In the genomic region with DNA sequence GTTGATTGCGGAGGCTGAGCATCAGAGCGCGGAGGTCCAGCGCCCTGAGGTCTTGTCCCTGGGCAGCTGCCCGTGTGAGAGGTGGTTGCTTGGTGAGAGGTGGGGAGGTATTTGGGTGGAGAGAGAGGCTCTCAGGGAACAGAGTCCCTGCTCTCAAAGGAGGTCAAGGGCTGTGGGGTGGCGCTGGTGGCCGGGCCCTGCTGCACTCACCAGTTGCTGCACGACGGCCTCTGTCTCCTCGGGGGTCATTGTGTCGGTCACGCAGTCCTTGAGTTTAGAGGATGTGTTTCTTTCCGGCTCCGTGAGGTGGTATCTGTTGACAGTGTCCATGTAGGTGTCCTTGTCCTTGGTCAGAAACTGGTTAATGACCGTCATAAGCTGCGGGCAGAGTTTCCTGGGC, we compare ENCODE assay signal across 24 cellular contexts.
"Had no signal": no experiment of that assay in that cellular context is flagged by ENCODE, and none has a peak within 500 bp of the region (broad histone marks: within the 10 kb centered on the region; RNA-seq: fewer than 3 reads in every experiment).

No MANE protein-coding gene starts in this region.

- DNase-seq: activated CD4-positive, alpha-beta T cell treated with anti-CD3 and anti-CD28 coated beads for 1 hour; activated CD4-positive, alpha-beta T cell treated with anti-CD3 and anti-CD28 coated beads, Interleukin-2, amount 50 U/mL, for 1 hour; activated CD8-positive, alpha-beta memory T cell treated with anti-CD3 and anti-CD28 coated beads, Interleukin-2, amount 50 U/mL, for 4 hours; activated naive CD4-positive, alpha-beta T cell treated with anti-CD3 and anti-CD28 coated beads for 36 hours; activated naive CD8-positive, alpha-beta T cell treated with anti-CD3 and anti-CD28 coated beads, Interleukin-2, amount 10 ng/mL, durations not matched to agents 7 days and 5 days; activated T-cell treated with anti-CD3 and anti-CD28 coated beads, Interleukin-2, amount 50 U/mL, for 4 hours; amniotic stem cell; cortex of kidney; effector CD4-positive, alpha-beta T cell; foreskin melanocyte; hippocampal formation; immature natural killer cell; left ventricle myocardium inferior; naive thymus-derived CD4-positive, alpha-beta T cell; psoas muscle; right cardiac atrium; stimulated activated CD4-positive, alpha-beta T cell treated with anti-CD3 and anti-CD28 coated beads, Interleukin-4, amount 100 ng/mL, for 24 hours; stimulated activated naive CD4-positive, alpha-beta T cell treated with Interleukin-2 at 50 U/mL for 16 hours; WERI-Rb-1 had no signal

- H3K4me1 ChIP-seq: breast epithelium, psoas muscle had no signal

- H3K27me3 ChIP-seq: breast epithelium, ovary had no signal

- FAIRE-seq: TTC549 had no signal

- H3K27ac ChIP-seq: breast epithelium, left ventricle myocardium inferior, ovary, psoas muscle, thoracic aorta, WERI-Rb-1 had no signal

- H3K9me3 ChIP-seq: breast epithelium, ovary, psoas muscle, thoracic aorta had no signal

- H3K4me3 ChIP-seq: breast epithelium, ovary, psoas muscle, thoracic aorta had no signal

- ATAC-seq: activated T-cell treated with anti-CD3 and anti-CD28 coated beads, Interleukin-2, amount 50 U/mL, for 4 hours; naive thymus-derived CD4-positive, alpha-beta T cell; psoas muscle; SK-N-SH treated with all-trans-retinoic acid at 6 μM for 48 hours had no signal

- H3K36me3 ChIP-seq: breast epithelium, left ventricle myocardium inferior, ovary, thoracic aorta, WERI-Rb-1 had no signal
